In the genomic region with DNA sequence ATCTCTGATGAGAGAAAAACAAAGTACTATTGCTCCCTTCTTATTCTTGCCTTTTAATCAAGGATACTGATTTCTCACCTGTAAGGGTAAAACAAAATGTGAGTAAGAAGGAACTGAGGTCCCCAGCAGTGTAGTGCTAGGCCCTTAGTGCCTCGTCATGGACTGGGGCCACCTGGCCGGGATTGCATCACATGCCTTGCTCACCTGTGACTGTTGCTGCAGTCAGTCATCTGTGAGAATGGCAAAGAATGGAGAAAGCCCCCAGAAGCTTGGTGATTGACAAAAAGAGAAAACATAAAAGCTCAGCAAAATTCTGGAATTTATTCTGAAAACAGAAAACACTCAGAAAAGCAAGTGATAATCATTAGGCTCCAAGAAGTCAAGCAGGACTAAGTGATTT, we compare ENCODE assay signal across 18 cellular contexts.
"Had no signal": no experiment of that assay in that cellular context is flagged by ENCODE, and none has a peak within 500 bp of the region (broad histone marks: within the 10 kb centered on the region; RNA-seq: fewer than 3 reads in every experiment).

No MANE protein-coding gene starts in this region.

- ATAC-seq: activated CD8-positive, alpha-beta T cell treated with anti-CD3 and anti-CD28 coated beads for 36 hours; gastrocnemius medialis; heart right ventricle; naive thymus-derived CD4-positive, alpha-beta T cell; sciatic nerve; stimulated activated naive B cell treated with anti-CD40 and anti-IgM and Interleukin-4, amounts not matched to agents 10 μg/mL and 1 μg/mL and 100 μg/mL, for 72 hours had no signal

- H3K9me3 Mint-ChIP-seq: activated CD8-positive, alpha-beta T cell treated with anti-CD3 and anti-CD28 coated beads for 36 hours; activated naive CD8-positive, alpha-beta T cell treated with anti-CD3 and anti-CD28 coated beads, Interleukin-2, amount 10 ng/mL, durations not matched to agents 7 days and 5 days; naive thymus-derived CD4-positive, alpha-beta T cell; stimulated activated naive B cell treated with anti-CD40 and anti-IgM and Interleukin-4, amounts not matched to agents 10 μg/mL and 1 μg/mL and 100 μg/mL, for 72 hours had no signal

- DNase-seq: activated CD4-positive, alpha-beta T cell treated with anti-CD3 and anti-CD28 coated beads for 4 hours; activated CD8-positive, alpha-beta memory T cell treated with anti-CD3 and anti-CD28 coated beads, Interleukin-2, amount 50 U/mL, for 48 hours; activated CD8-positive, alpha-beta T cell treated with anti-CD3 and anti-CD28 coated beads for 36 hours; activated naive CD8-positive, alpha-beta T cell treated with anti-CD3 and anti-CD28 coated beads, Interleukin-2, amount 10 ng/mL, durations not matched to agents 7 days and 5 days; anterior cingulate cortex; heart right ventricle; kidney glomerular epithelial cell; naive thymus-derived CD4-positive, alpha-beta T cell; posterior cingulate gyrus; stimulated activated CD4-positive, alpha-beta T cell treated with anti-CD3 and anti-CD28 coated beads, Interleukin-2, amount 100 ng/mL, for 24 hours; stimulated activated naive B cell treated with anti-CD40 and anti-IgM and Interleukin-4, amounts not matched to agents 10 μg/mL and 1 μg/mL and 100 μg/mL, for 72 hours; T1000; transverse colon had no signal

- H3K9me3 ChIP-seq: gastrocnemius medialis, heart right ventricle, neutrophil, transverse colon had no signal

- H3K27ac ChIP-seq: gastrocnemius medialis, heart right ventricle, neutrophil, transverse colon, VCaP had no signal

- H3K4me3 Mint-ChIP-seq: activated CD8-positive, alpha-beta T cell treated with anti-CD3 and anti-CD28 coated beads for 36 hours; activated naive CD8-positive, alpha-beta T cell treated with anti-CD3 and anti-CD28 coated beads, Interleukin-2, amount 10 ng/mL, durations not matched to agents 7 days and 5 days; naive thymus-derived CD4-positive, alpha-beta T cell; stimulated activated naive B cell treated with anti-CD40 and anti-IgM and Interleukin-4, amounts not matched to agents 10 μg/mL and 1 μg/mL and 100 μg/mL, for 72 hours had no signal

- H3K4me3 ChIP-seq: gastrocnemius medialis, heart right ventricle, lung, transverse colon had no signal

- H3K36me3 ChIP-seq: gastrocnemius medialis, heart right ventricle, neutrophil, transverse colon had no signal

- H3K27me3 ChIP-seq: gastrocnemius medialis, heart right ventricle, neutrophil, transverse colon had no signal

- H3K27me3 Mint-ChIP-seq: activated naive CD8-positive, alpha-beta T cell treated with anti-CD3 and anti-CD28 coated beads, Interleukin-2, amount 10 ng/mL, durations not matched to agents 7 days and 5 days had no signal

- H3K36me3 Mint-ChIP-seq: stimulated activated naive B cell treated with anti-CD40 and anti-IgM and Interleukin-4, amounts not matched to agents 10 μg/mL and 1 μg/mL and 100 μg/mL, for 72 hours had no signal

- H3K27ac Mint-ChIP-seq: activated CD8-positive, alpha-beta T cell treated with anti-CD3 and anti-CD28 coated beads for 36 hours; activated naive CD8-positive, alpha-beta T cell treated with anti-CD3 and anti-CD28 coated beads, Interleukin-2, amount 10 ng/mL, durations not matched to agents 7 days and 5 days; stimulated activated naive B cell treated with anti-CD40 and anti-IgM and Interleukin-4, amounts not matched to agents 10 μg/mL and 1 μg/mL and 100 μg/mL, for 72 hours had no signal
